Comparison of ENCODE assay signal across 1 cellular context in the genomic region with DNA sequence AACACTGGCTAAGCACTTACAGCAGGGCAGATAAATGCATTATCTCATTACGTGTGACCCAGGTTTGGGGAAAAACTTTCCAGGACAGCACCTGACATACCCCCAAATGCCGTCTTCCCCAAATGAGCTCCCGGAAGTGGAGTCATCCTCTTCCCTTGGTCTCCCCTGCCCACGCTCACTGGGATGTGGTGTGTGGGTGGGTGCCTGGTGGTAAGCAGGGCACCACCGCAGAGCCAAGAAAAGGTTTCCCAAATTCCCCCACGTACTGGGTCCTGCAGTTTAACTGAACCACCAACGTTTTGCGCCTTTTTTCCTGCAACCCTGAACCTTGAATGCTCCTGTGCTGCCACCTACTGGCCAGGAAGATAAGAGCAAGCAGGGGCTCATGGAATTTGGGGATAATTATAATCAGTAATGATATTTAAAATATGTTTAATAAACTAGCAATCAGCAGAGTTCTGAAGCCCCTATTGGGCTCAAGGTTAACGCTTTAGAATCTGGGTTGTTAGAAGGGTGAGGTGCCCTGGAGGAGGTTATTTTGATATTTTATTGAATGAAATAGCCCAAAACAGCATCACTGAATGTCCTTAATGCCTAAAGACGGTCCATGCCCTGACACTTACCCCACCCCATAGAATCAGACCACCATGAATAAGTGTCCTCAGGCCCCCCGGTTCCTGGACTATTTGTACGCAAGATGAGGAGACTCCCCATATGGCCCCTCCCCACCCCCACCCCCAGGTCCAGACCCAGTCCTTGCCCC.
TF ChIP-seq lines count a peak whose summit lies in the region.

No MANE protein-coding gene starts in this region.

TF ChIP-seq in GM23338, 12 proteins besides CTCF, POLR2A, EP300 and RAD21 (continued from another document):
- TF ChIP-seq, protein P1, sequence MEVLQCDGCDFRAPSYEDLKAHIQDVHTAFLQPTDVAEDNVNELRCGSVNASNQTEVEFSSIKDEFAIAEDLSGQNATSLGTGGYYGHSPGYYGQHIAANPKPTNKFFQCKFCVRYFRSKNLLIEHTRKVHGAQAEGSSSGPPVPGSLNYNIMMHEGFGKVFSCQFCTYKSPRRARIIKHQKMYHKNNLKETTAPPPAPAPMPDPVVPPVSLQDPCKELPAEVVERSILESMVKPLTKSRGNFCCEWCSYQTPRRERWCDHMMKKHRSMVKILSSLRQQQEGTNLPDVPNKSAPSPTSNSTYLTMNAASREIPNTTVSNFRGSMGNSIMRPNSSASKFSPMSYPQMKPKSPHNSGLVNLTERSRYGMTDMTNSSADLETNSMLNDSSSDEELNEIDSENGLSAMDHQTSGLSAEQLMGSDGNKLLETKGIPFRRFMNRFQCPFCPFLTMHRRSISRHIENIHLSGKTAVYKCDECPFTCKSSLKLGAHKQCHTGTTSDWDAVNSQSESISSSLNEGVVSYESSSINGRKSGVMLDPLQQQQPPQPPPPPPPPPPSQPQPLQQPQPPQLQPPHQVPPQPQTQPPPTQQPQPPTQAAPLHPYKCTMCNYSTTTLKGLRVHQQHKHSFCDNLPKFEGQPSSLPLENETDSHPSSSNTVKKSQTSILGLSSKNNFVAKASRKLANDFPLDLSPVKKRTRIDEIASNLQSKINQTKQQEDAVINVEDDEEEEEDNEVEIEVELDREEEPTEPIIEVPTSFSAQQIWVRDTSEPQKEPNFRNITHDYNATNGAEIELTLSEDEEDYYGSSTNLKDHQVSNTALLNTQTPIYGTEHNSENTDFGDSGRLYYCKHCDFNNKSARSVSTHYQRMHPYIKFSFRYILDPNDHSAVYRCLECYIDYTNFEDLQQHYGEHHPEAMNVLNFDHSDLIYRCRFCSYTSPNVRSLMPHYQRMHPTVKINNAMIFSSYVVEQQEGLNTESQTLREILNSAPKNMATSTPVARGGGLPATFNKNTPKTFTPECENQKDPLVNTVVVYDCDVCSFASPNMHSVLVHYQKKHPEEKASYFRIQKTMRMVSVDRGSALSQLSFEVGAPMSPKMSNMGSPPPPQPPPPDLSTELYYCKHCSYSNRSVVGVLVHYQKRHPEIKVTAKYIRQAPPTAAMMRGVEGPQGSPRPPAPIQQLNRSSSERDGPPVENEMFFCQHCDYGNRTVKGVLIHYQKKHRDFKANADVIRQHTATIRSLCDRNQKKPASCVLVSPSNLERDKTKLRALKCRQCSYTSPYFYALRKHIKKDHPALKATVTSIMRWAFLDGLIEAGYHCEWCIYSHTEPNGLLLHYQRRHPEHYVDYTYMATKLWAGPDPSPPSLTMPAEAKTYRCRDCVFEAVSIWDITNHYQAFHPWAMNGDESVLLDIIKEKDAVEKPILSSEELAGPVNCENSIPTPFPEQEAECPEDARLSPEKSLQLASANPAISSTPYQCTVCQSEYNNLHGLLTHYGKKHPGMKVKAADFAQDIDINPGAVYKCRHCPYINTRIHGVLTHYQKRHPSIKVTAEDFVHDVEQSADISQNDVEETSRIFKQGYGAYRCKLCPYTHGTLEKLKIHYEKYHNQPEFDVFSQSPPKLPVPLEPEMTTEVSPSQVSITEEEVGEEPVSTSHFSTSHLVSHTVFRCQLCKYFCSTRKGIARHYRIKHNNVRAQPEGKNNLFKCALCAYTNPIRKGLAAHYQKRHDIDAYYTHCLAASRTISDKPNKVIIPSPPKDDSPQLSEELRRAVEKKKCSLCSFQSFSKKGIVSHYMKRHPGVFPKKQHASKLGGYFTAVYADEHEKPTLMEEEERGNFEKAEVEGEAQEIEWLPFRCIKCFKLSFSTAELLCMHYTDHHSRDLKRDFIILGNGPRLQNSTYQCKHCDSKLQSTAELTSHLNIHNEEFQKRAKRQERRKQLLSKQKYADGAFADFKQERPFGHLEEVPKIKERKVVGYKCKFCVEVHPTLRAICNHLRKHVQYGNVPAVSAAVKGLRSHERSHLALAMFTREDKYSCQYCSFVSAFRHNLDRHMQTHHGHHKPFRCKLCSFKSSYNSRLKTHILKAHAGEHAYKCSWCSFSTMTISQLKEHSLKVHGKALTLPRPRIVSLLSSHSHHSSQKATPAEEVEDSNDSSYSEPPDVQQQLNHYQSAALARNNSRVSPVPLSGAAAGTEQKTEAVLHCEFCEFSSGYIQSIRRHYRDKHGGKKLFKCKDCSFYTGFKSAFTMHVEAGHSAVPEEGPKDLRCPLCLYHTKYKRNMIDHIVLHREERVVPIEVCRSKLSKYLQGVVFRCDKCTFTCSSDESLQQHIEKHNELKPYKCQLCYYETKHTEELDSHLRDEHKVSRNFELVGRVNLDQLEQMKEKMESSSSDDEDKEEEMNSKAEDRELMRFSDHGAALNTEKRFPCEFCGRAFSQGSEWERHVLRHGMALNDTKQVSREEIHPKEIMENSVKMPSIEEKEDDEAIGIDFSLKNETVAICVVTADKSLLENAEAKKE (CRISPR knock-in tag; IDR thresholded peaks at IDR 0.05), result no peak
- TF ChIP-seq ZNF331 (CRISPR knock-in tag; IDR thresholded peaks at IDR 0.05; ENCODE audit: low read depth) (no peak), STAT1 (IDR thresholded peaks at IDR 0.05; ENCODE audit: unreplicated experiment) (no peak), CREB1 (CRISPR knock-in tag; IDR thresholded peaks at IDR 0.05; ENCODE audit: low read depth) (no peak), EZH2 (IDR thresholded peaks at IDR 0.05; ENCODE audit: low read depth, unreplicated experiment) (no peak), NANOG (IDR thresholded peaks at IDR 0.05; ENCODE audit: borderline replicate concordance) (no peak), ETS1 (IDR thresholded peaks at IDR 0.05) (no peak), ZNF114 (CRISPR knock-in tag; IDR thresholded peaks at IDR 0.05) (no peak), JUNB (IDR thresholded peaks at IDR 0.05; ENCODE audit: unreplicated experiment) (no peak), EZH2phosphoT487 (IDR thresholded peaks at IDR 0.05; ENCODE audit: unreplicated experiment) (no peak), POLR2AphosphoS5 (IDR thresholded peaks at IDR 0.05; ENCODE audit: low read depth) (no peak)
